ENCODE assay signal across 8 cellular contexts in genomic region chr20:8721098-8721497, GRCh38.
DNase-seq lines count a peak whose midpoint lies in the region; ATAC-seq and TF ChIP-seq lines count a peak whose summit lies in the region.

No MANE protein-coding gene starts in this region.

- H3K9me3 Mint-ChIP-seq in progenitor cell of endocrine pancreas (ENCODE audit: low read depth) = no peaks in the 10 kb centered on the region

- POLR2A ChIA-PET in HEK293T (lab: Yijun Ruan, JAX) = no interaction called here

- TF ChIP-seq CTCF in WI38 (IDR thresholded peaks at IDR 0.05; ENCODE audit: low read depth, low read length) (peak; percentile 74), progenitor cell of endocrine pancreas (IDR thresholded peaks at IDR 0.05; ENCODE audit: unreplicated experiment) (peak; percentile 91)

- H3K27ac Mint-ChIP-seq in progenitor cell of endocrine pancreas = no peak overlapping the region

- no peak overlapping the region for H3K4me3 ChIP-seq in WI38 (ENCODE audit: low read depth, low read length)

- H3K4me3 Mint-ChIP-seq in progenitor cell of endocrine pancreas (ENCODE audit: low read depth) = no peak overlapping the region

- no peaks in the 10 kb centered on the region for H3K4me1 Mint-ChIP-seq in progenitor cell of endocrine pancreas (ENCODE audit: low read depth)

- CTCF ChIA-PET in HEK293T (lab: Yijun Ruan, JAX) = interaction anchor here (0.6 to 3.5 kb wide), 11 partner anchors 15 to 787 kb away, joined by 3 to 49 read pairs (median 3); no protein-coding TSS in a partner anchor

- no peaks in the 10 kb centered on the region for H3K27me3 Mint-ChIP-seq in progenitor cell of endocrine pancreas

- peak; percentile 42 for DNase-seq in DMS153 (lab: John Stamatoyannopoulos, UW)
- peak; percentile 48 for DNase-seq in HEK293T (ENCODE audit: extremely low spot score)
- peak; percentile 67 for DNase-seq in NCI-H2171 (lab: John Stamatoyannopoulos, UW)
- DNase-seq in glomerular endothelial cell (ENCODE audit: extremely low read depth, low read depth, low spot score) = peak; percentile 42
- DNase-seq in progenitor cell of endocrine pancreas (ENCODE audit: low spot score, unreplicated experiment) = peak; percentile 16
- DNase-seq in activated CD4-positive, CD25-positive, alpha-beta regulatory T cell (lab: John Stamatoyannopoulos, UW) = no peak

- no peaks in the 10 kb centered on the region for H3K36me3 Mint-ChIP-seq in progenitor cell of endocrine pancreas (ENCODE audit: insufficient read depth)

- ATAC-seq in GM21390 (IDR thresholded peaks at IDR 0.05; ENCODE audit: unreplicated experiment) = no peak

TF ChIP-seq in HEK293T, 16 proteins besides CTCF, POLR2A, EP300 and RAD21:
- no peak for TF ChIP-seq FOXA1 (IDR thresholded peaks at IDR 0.05)
- TF ChIP-seq ELF4 (IDR thresholded peaks at IDR 0.05) = no peak
- TF ChIP-seq HDGF (IDR thresholded peaks at IDR 0.05; ENCODE audit: borderline replicate concordance) = no peak
- no peak for TF ChIP-seq PKNOX1 (IDR thresholded peaks at IDR 0.05)
- TF ChIP-seq NFRKB (IDR thresholded peaks at IDR 0.05) = no peak
- TF ChIP-seq CTBP1 (IDR thresholded peaks at IDR 0.05; ENCODE audit: borderline replicate concordance) = no peak
- no peak for TF ChIP-seq FOXK2 (IDR thresholded peaks at IDR 0.05)
- TF ChIP-seq ZNF384 (IDR thresholded peaks at IDR 0.05) = no peak
- TF ChIP-seq FOXM1 (IDR thresholded peaks at IDR 0.05; ENCODE audit: borderline replicate concordance) = no peak
- TF ChIP-seq SP1 (IDR thresholded peaks at IDR 0.05) = no peak
- TF ChIP-seq BHLHE40 (IDR thresholded peaks at IDR 0.05; ENCODE audit: borderline replicate concordance) = no peak
- TF ChIP-seq SUZ12 (IDR thresholded peaks at IDR 0.05) = no peak
- TF ChIP-seq L3MBTL2 (conservative IDR thresholded peaks at IDR 0.05) = no peak

Comparison
In these comparisons a context has a peak if more than half of its experiments do, and no peak if none do; other contexts are left out.
1. DNase-seq: peak in DMS153 (single experiment), HEK293T (single experiment), NCI-H2171 (single experiment), glomerular endothelial cell (single experiment) and progenitor cell of endocrine pancreas (single experiment); none in activated CD4-positive, CD25-positive, alpha-beta regulatory T cell (0 of 4).